ENCODE assay signal across 11 cellular contexts in genomic region chr5:56279979-56280378, GRCh38. TPM values are rescaled to one million over a fixed set of nuclear protein-coding genes. Genes with fewer than 3 reads are reported as not detected.
DNase-seq lines count a peak whose midpoint lies in the region; ATAC-seq and TF ChIP-seq lines count a peak whose summit lies in the region.
"Had no signal": no experiment of that assay in that cellular context is flagged by ENCODE, and none has a peak within 500 bp of the region (broad histone marks: within the 10 kb centered on the region; RNA-seq: fewer than 3 reads in every experiment).

No MANE protein-coding gene starts in this region.

- H3K4me1 ChIP-seq in left lung, result peaks cover 0 to 4% of the 10 kb centered on the region in 2 donors

- H3K9me3 ChIP-seq in left lung, result peaks cover 0 to 2% of the 10 kb centered on the region in 2 donors

- TF ChIP-seq CTCF in HFF-Myc (IDR thresholded peaks at IDR 0.05; ENCODE audit: low read depth, low read length, missing control alignments), result no peak
- no peak for TF ChIP-seq CTCF in astrocyte of the spinal cord (IDR thresholded peaks at IDR 0.05; ENCODE audit: low read depth, low read length)
- no peak for TF ChIP-seq CTCF in left lung (IDR thresholded peaks at IDR 0.05)

- H3K4me1 Mint-ChIP-seq in activated T-cell treated with anti-CD3 and anti-CD28 coated beads, Interleukin-2, amount 50 U/mL, for 72 hours (ENCODE audit: low read depth), result no peaks in the 10 kb centered on the region

- H3K27ac Mint-ChIP-seq in activated T-cell treated with anti-CD3 and anti-CD28 coated beads, Interleukin-2, amount 50 U/mL, for 72 hours, result no peak overlapping the region

- no peak overlapping the region for H3K4me3 ChIP-seq in HFF-Myc (replicated peaks; ENCODE audit: low read depth, low read length)
- no peak overlapping the region for H3K4me3 ChIP-seq in astrocyte of the spinal cord (ENCODE audit: low read depth, low read length)
- no peak overlapping the region for H3K4me3 ChIP-seq in left lung
- H3K4me3 ChIP-seq: lung had no signal

- no peaks in the 10 kb centered on the region for H3K36me3 ChIP-seq in left lung

- H3K9me3 Mint-ChIP-seq in activated T-cell treated with anti-CD3 and anti-CD28 coated beads, Interleukin-2, amount 50 U/mL, for 72 hours, result peaks cover 0 to 3% of the 10 kb centered on the region in 2 donors

- DNase-seq in A172 (ENCODE audit: low spot score) (peak; percentile 94), HFF-Myc (ENCODE audit: extremely low read depth, low read depth) (peak; percentile 69), astrocyte of the spinal cord (ENCODE audit: low read depth, low spot score) (peak; percentile 74), kidney tubule cell (ENCODE audit: low spot score) (peak; percentile 96), HPDE6-E6E7 (ENCODE audit: extremely low spot score) (no peak), left lung (no peak)
- DNase-seq in activated T-cell treated with anti-CD3 and anti-CD28 coated beads, Interleukin-2, amount 50 U/mL, for 72 hours, result no peak
- DNase-seq in activated naive CD4-positive, alpha-beta T cell treated with Interleukin-2 at 50 U/mL for 16 hours, result no peak
- DNase-seq: activated CD8-positive, alpha-beta memory T cell treated with anti-CD3 and anti-CD28 coated beads for 24 hours; small intestine had no signal

- in situ Hi-C loops in astrocyte of the spinal cord (cut with HindIII; ENCODE audit: low sequenced_read_pairs), result no loop called here

- ATAC-seq in activated T-cell treated with anti-CD3 and anti-CD28 coated beads, Interleukin-2, amount 50 U/mL, for 72 hours (replicated peaks in 1 of 2), result no peak
- no peak for ATAC-seq in left lung

- H3K27ac ChIP-seq in left lung, result no peak overlapping the region

- H3K36me3 Mint-ChIP-seq in activated T-cell treated with anti-CD3 and anti-CD28 coated beads, Interleukin-2, amount 50 U/mL, for 72 hours (ENCODE audit: insufficient read depth in 2 of 2), result no peaks in the 10 kb centered on the region

- intact Hi-C loops in left lung (cut with DNase I), result no loop called here

- no peaks in the 10 kb centered on the region for H3K27me3 ChIP-seq in left lung

- no peaks in the 10 kb centered on the region for H3K27me3 Mint-ChIP-seq in activated T-cell treated with anti-CD3 and anti-CD28 coated beads, Interleukin-2, amount 50 U/mL, for 72 hours (ENCODE audit: low read depth)

- no peak overlapping the region for H3K4me3 Mint-ChIP-seq in activated T-cell treated with anti-CD3 and anti-CD28 coated beads, Interleukin-2, amount 50 U/mL, for 72 hours

RNA-seq across cellular contexts. Expression of gene ANKRD55, which starts 46.8 kb away (rescaled TPM):
- not detected in 2 replicates for total RNA-seq in A172 (2014; rRNA removed; shearing (Covaris generic))
- 1 to 10 TPM in 1 of 2 donors, under 1 TPM in 1; 0.74 to 3.4 TPM for total RNA-seq in activated T-cell treated with anti-CD3 and anti-CD28 coated beads, Interleukin-2, amount 50 U/mL, for 72 hours
- total RNA-seq in left lung, result under 1 TPM; 0.20 to 0.94 TPM

Comparison
In these comparisons a context has a peak if more than half of its experiments do, and no peak if none do; other contexts are left out.
1. DNase-seq: peak in A172 (single experiment), HFF-Myc (single experiment), astrocyte of the spinal cord (single experiment) and kidney tubule cell (single experiment); none in activated T-cell treated with anti-CD3 and anti-CD28 coated beads, Interleukin-2, amount 50 U/mL, for 72 hours (0 of 2), HPDE6-E6E7 (single experiment), left lung (0 of 2) and activated naive CD4-positive, alpha-beta T cell treated with Interleukin-2 at 50 U/mL for 16 hours (single experiment).